ENCODE assay signal across 21 cellular contexts in the genomic region with DNA sequence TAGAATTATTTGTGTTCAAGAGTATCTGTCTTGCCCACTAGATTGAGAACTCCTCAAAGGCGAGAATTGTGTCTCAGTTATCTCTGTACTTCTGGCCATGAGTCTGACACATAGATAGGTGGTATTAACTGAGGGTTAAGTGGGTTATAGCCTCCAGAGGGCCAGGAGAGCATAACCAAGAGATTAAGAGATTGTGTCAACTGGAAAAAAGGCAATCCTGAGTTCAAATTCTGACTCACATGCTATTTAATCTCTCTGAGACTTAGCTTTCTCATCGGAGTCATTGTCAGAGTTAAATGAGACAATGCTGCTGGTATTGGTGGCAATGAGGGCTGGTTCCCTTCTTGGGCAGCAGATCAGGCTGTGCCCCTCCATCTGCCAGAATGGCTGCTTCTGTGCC.
DNase-seq lines count a peak whose midpoint lies in the region; ATAC-seq, FAIRE-seq and TF ChIP-seq lines count a peak whose summit lies in the region.
"Had no signal": no experiment of that assay in that cellular context is flagged by ENCODE, and none has a peak within 500 bp of the region (broad histone marks: within the 10 kb centered on the region; RNA-seq: fewer than 3 reads in every experiment).

No MANE protein-coding gene starts in this region.

- ATAC-seq in GM23338 (no peak), thoracic aorta (ENCODE audit: insufficient number of reproducible peaks, low FRiP score, low read depth) (no peak)

- H3K4me3 ChIP-seq in GM23338: no peak overlapping the region
- no peak overlapping the region for H3K4me3 ChIP-seq in epithelial cell of esophagus (ENCODE audit: low read length)
- no peak overlapping the region for H3K4me3 ChIP-seq in hepatocyte
- no peak overlapping the region for H3K4me3 ChIP-seq in thoracic aorta
- H3K4me3 ChIP-seq in small intestine (ENCODE audit: low read depth in 1 of 2, low read length in 2 of 2): no peak overlapping the region

- H3K4me2 ChIP-seq in GM23338 (no peak overlapping the region), hepatocyte (no peak overlapping the region)

- H3K27ac ChIP-seq in GM23338 (ENCODE audit: low read depth): no peak overlapping the region
- peak overlapping the region; percentile 62 for H3K27ac ChIP-seq in hepatocyte
- H3K27ac ChIP-seq in thoracic aorta: peak overlapping the region; percentile 17 to 92
- no peak overlapping the region for H3K27ac ChIP-seq in small intestine (ENCODE audit: low read depth in 1 of 2, low read length in 1 of 2)

- no peaks in the 10 kb centered on the region for H3F3A ChIP-seq in GM23338 (replicated peaks; ENCODE audit: low read depth)

- no peaks in the 10 kb centered on the region for H3K9me3 ChIP-seq in hepatocyte (ENCODE audit: low read depth)
- H3K9me3 ChIP-seq in thoracic aorta: no peaks in the 10 kb centered on the region
- no peaks in the 10 kb centered on the region for H3K9me3 ChIP-seq in small intestine (ENCODE audit: control insufficient read depth, low read depth)

- H3K9me3 Mint-ChIP-seq in GM23338: no peaks in the 10 kb centered on the region; the same call in 2 of the 3 replicates

- H3K4me3 Mint-ChIP-seq in GM23338: no peak overlapping the region
- H3K4me3 Mint-ChIP-seq: CD4-positive, CD25-positive, alpha-beta regulatory T cell had no signal

- WGBS in hepatocyte (ENCODE audit: low lambda C conversion rate, missing lambda C conversion rate): 58% methylated on average over 2 of the region's 2 CpGs
- WGBS in small intestine, 3 donors: 49 to 68% (median 51%) methylated on average over 2 of the region's 2 CpGs

- H3K9me2 ChIP-seq in GM23338 (ENCODE audit: insufficient read depth) (no peaks in the 10 kb centered on the region), hepatocyte (replicated peaks; ENCODE audit: insufficient read depth) (no peaks in the 10 kb centered on the region)

- DNase-seq in GM23338 (ENCODE audit: low spot score): peak; percentile 5
- peak; percentile 28 for DNase-seq in epithelial cell of esophagus (ENCODE audit: low read depth)
- DNase-seq in hepatocyte (ENCODE audit: low spot score): no peak
- no peak for DNase-seq in thoracic aorta (ENCODE audit: low spot score)
- no peak for DNase-seq in HCEC 1CT
- DNase-seq in small intestine: no peak
- DNase-seq in NCI-H82 treated with DMSO at 0.1 percent for 48 hours (lab: John Stamatoyannopoulos, UW; ENCODE audit: unreplicated experiment): no peak
- DNase-seq: CD4-positive, CD25-positive, alpha-beta regulatory T cell; DMS153; DND-41; KBM-7; MM.1S; NCI-H446; NCI-H524 treated with DMSO at 0.1 percent for 48 hours; NCI-H774; NK-92 treated with Interleukin-12 subunit alpha and Interleukin-12 subunit beta, amount 100 ng/mL, for 24 hours; Right ventricle myocardium superior; RPMI8226 had no signal

- no peak overlapping the region for H3K27ac Mint-ChIP-seq in GM23338
- H3K27ac Mint-ChIP-seq: CD4-positive, CD25-positive, alpha-beta regulatory T cell had no signal

- H4K20me1 ChIP-seq in GM23338 (replicated peaks; ENCODE audit: insufficient read depth): no peaks in the 10 kb centered on the region
- no peaks in the 10 kb centered on the region for H4K20me1 ChIP-seq in hepatocyte (ENCODE audit: insufficient read depth, poor library complexity, severe bottlenecking)

- H3K27me3 ChIP-seq in GM23338 (ENCODE audit: insufficient read depth) (no peaks in the 10 kb centered on the region), hepatocyte (no peaks in the 10 kb centered on the region), thoracic aorta (replicated peaks; ENCODE audit: insufficient read depth) (no peaks in the 10 kb centered on the region), small intestine (ENCODE audit: control insufficient read depth in 2 of 2, insufficient read depth in 2 of 2, low read length in 2 of 2) (no peaks in the 10 kb centered on the region)

- H3K79me2 ChIP-seq in GM23338 (replicated peaks; ENCODE audit: insufficient read depth) (no peaks in the 10 kb centered on the region), hepatocyte (no peaks in the 10 kb centered on the region)

- TF ChIP-seq CTCF in GM23338 (conservative IDR thresholded peaks at IDR 0.05; ENCODE audit: low read depth in 2 of 2) (no peak), epithelial cell of esophagus (IDR thresholded peaks at IDR 0.05; ENCODE audit: insufficient read depth, low read depth, low read length, missing control alignments) (no peak), hepatocyte (IDR thresholded peaks at IDR 0.05; ENCODE audit: poor library complexity) (no peak), thoracic aorta (IDR thresholded peaks at IDR 0.05) (no peak)

- H3K4me1 ChIP-seq in GM23338 (ENCODE audit: insufficient read depth) (no peaks in the 10 kb centered on the region), hepatocyte (ENCODE audit: insufficient read depth) (no peaks in the 10 kb centered on the region), thoracic aorta (ENCODE audit: control insufficient read depth in 1 of 2, low read depth in 2 of 2) (peaks cover 25 to 63% of the 10 kb centered on the region in 2 donors), small intestine (ENCODE audit: control insufficient read depth in 2 of 2, insufficient read depth in 1 of 2, low read depth in 1 of 2, low read length in 1 of 2) (no peaks in the 10 kb centered on the region)

- H3K4me1 Mint-ChIP-seq in GM23338: no peaks in the 10 kb centered on the region
- H3K4me1 Mint-ChIP-seq: CD4-positive, CD25-positive, alpha-beta regulatory T cell had no signal

- H2AFZ ChIP-seq in GM23338 (no peak overlapping the region), hepatocyte (no peak overlapping the region)

- H3K27me3 Mint-ChIP-seq in GM23338 (ENCODE audit: insufficient read depth, low read depth, poor library complexity): peaks cover 2% of the 10 kb centered on the region

- H3K36me3 ChIP-seq in GM23338 (ENCODE audit: insufficient read depth) (no peaks in the 10 kb centered on the region), hepatocyte (replicated peaks; ENCODE audit: insufficient read depth, low read depth) (no peaks in the 10 kb centered on the region), thoracic aorta (no peaks in the 10 kb centered on the region), small intestine (ENCODE audit: control insufficient read depth in 2 of 2, insufficient read depth in 2 of 2, low read length in 2 of 2) (no peaks in the 10 kb centered on the region)

- H3K36me3 Mint-ChIP-seq in GM23338 (ENCODE audit: low read depth): no peaks in the 10 kb centered on the region
- H3K36me3 Mint-ChIP-seq: CD4-positive, CD25-positive, alpha-beta regulatory T cell had no signal

- FAIRE-seq in small intestine (lab: Jason Lieb, UNC): no peak
- FAIRE-seq: GM12892, H54, HTR-8/SVneo had no signal

TF ChIP-seq in GM23338, 12 proteins besides CTCF, POLR2A, EP300 and RAD21:
- no peak for TF ChIP-seq STAT1 (IDR thresholded peaks at IDR 0.05; ENCODE audit: unreplicated experiment)
- no peak for TF ChIP-seq JUNB (IDR thresholded peaks at IDR 0.05; ENCODE audit: unreplicated experiment)
- TF ChIP-seq EZH2phosphoT487 (IDR thresholded peaks at IDR 0.05; ENCODE audit: unreplicated experiment): no peak

Comparison
In these comparisons a context has a peak if more than half of its experiments do, and no peak if none do; other contexts are left out.
1. DNase-seq: peak in GM23338 (single experiment) and epithelial cell of esophagus (single experiment); none in hepatocyte (single experiment), thoracic aorta (single experiment), HCEC 1CT (single experiment), small intestine (single experiment) and NCI-H82 treated with DMSO at 0.1 percent for 48 hours (single experiment).
2. H3K27ac ChIP-seq: peak in hepatocyte (single experiment) and thoracic aorta (2 of 2); none in GM23338 (single experiment) and small intestine (0 of 2).